In the genomic region with DNA sequence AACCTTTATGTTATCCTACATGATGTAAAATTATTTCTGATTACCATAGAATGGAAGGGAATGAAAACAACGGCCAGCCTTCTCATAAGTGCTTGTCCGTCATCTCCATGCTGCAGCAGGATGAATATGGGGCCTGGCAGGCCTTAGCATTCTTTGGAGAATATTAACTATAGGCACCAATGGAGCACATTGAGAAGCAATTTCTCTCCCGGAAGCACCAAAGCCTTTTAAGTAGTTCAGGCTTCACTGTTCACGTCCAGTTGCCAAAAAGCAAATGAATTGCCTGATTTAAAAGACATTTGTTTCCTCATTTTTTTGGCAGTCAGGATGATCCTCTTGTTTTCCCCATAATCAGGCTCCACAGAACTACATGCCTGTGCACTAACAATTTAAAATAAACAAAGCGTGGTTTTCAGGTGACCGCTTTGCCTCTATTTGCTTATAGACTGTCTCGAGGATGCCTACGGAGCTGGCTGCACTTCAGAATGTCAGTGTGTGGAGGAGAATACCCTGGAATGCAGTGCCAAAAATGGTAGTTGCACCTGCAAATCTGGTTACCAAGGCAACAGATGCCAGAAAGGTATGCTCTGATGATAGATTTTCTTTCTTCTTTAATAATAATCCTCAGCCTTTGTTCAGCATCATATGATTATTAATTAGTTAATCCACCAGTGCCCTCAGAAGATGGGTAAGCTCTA, we compare ENCODE assay signal across 22 cellular contexts.
"Had no signal": no experiment of that assay in that cellular context is flagged by ENCODE, and none has a peak within 500 bp of the region (broad histone marks: within the 10 kb centered on the region; RNA-seq: fewer than 3 reads in every experiment).

No MANE protein-coding gene starts in this region.

- H3K27me3 ChIP-seq: cardiac muscle cell, neural progenitor cell, testis, uterus had no signal

- H3K9me3 ChIP-seq: testis, uterus had no signal

- H3K36me3 ChIP-seq: neural progenitor cell, uterus, WERI-Rb-1 had no signal

- H3K27ac ChIP-seq: cardiac muscle cell, neural progenitor cell, testis, uterus, WERI-Rb-1 had no signal

- ATAC-seq: activated CD8-positive, alpha-beta memory T cell treated with anti-CD3 and anti-CD28 coated beads, Interleukin-2, amount 10 ng/mL, durations not matched to agents 7 days and 5 days; activated CD8-positive, alpha-beta T cell treated with anti-CD3 and anti-CD28 coated beads for 36 hours; left ventricle myocardium superior; naive thymus-derived CD8-positive, alpha-beta T cell had no signal

- H3K4me1 ChIP-seq: testis, uterus had no signal

- H3K4me3 ChIP-seq: cardiac muscle cell, neural progenitor cell, testis, uterus had no signal

- DNase-seq: activated CD4-positive, alpha-beta T cell treated with anti-CD3 and anti-CD28 coated beads, Interleukin-2, amount 10 ng/mL, durations not matched to agents 7 days and 5 days; activated CD4-positive, CD25-positive, alpha-beta regulatory T cell treated with anti-CD3 and anti-CD28 coated beads, Interleukin-2, amount 50 U/mL, for 72 hours; activated CD8-positive, alpha-beta memory T cell treated with anti-CD3 and anti-CD28 coated beads, Interleukin-2, amount 10 ng/mL, durations not matched to agents 7 days and 5 days; activated CD8-positive, alpha-beta T cell treated with anti-CD3 and anti-CD28 coated beads for 36 hours; activated effector memory CD4-positive, alpha-beta T cell treated with anti-CD3 and anti-CD28 coated beads, Interleukin-2, amount 50 U/mL, for 16 hours; activated naive CD4-positive, alpha-beta T cell treated with anti-CD3 and anti-CD28 coated beads, Interleukin-2, amount 10 ng/mL, durations not matched to agents 7 days and 5 days; activated T-cell treated with anti-CD3 and anti-CD28 coated beads for 4 hours; amygdala; effector CD4-positive, alpha-beta T cell; foreskin melanocyte; hippocampal formation; left ventricle myocardium superior; mammary epithelial cell; naive thymus-derived CD8-positive, alpha-beta T cell; stimulated activated CD4-positive, alpha-beta T cell treated with anti-CD3 and anti-CD28 coated beads, Interleukin-2, amount 100 ng/mL, for 48 hours; stimulated activated naive CD4-positive, alpha-beta T cell; testis; trophoblast cell; uterus; WERI-Rb-1 had no signal
